ENCODE assay signal across 25 cellular contexts in genomic region chr14:23063601-23064000, GRCh38. TPM values are rescaled to one million over a fixed set of nuclear protein-coding genes. Genes with fewer than 3 reads are reported as not detected.
DNase-seq lines count a peak whose midpoint lies in the region; ATAC-seq and TF ChIP-seq lines count a peak whose summit lies in the region.
"Had no signal": no experiment of that assay in that cellular context is flagged by ENCODE, and none has a peak within 500 bp of the region (broad histone marks: within the 10 kb centered on the region; RNA-seq: fewer than 3 reads in every experiment).

No MANE protein-coding gene starts in this region.

- H3K27me3 ChIP-seq in Caco-2 (replicated peaks; ENCODE audit: control insufficient read depth, insufficient read depth, low read length), result no peaks in the 10 kb centered on the region
- H3K27me3 ChIP-seq in naive thymus-derived CD4-positive, alpha-beta T cell (ENCODE audit: control insufficient read depth in 2 of 2, insufficient read depth in 2 of 2, low read length in 2 of 2), result no peaks in the 10 kb centered on the region
- H3K27me3 ChIP-seq: Peyer's patch had no signal

- H3K4me3 Mint-ChIP-seq in Caco-2 (ENCODE audit: unreplicated experiment) (no peak overlapping the region), brain (no peak overlapping the region)
- no peak overlapping the region for H3K4me3 Mint-ChIP-seq in naive thymus-derived CD4-positive, alpha-beta T cell
- H3K4me3 Mint-ChIP-seq: T-helper 1 cell treated with Interleukin-12 subunit alpha and Interleukin-12 subunit beta and Interleukin-4 antibody, amounts not matched to agents 30 μg/mL and 1 μg/mL, for 36 hours had no signal

- H3K36me3 Mint-ChIP-seq in Caco-2 (ENCODE audit: insufficient read depth, unreplicated experiment), result peaks cover 99% of the 10 kb centered on the region
- H3K36me3 Mint-ChIP-seq in brain, result peaks cover 72% of the 10 kb centered on the region
- H3K36me3 Mint-ChIP-seq in naive thymus-derived CD4-positive, alpha-beta T cell, result peaks cover 4 to 48% (median 26%) of the 10 kb centered on the region in 5 donors

- H3K4me1 Mint-ChIP-seq in Caco-2 (ENCODE audit: low read depth, unreplicated experiment) (peaks cover 15% of the 10 kb centered on the region), brain (peaks cover 26% of the 10 kb centered on the region)
- H3K4me1 Mint-ChIP-seq in naive thymus-derived CD4-positive, alpha-beta T cell, result peaks cover 4 to 18% (median 9%) of the 10 kb centered on the region in 7 donors

- DNase-seq in Caco-2, result no peak
- DNase-seq in naive thymus-derived CD4-positive, alpha-beta T cell, result no peak
- no peak for DNase-seq in occipital lobe (lab: John Stamatoyannopoulos, UW)
- DNase-seq in NCI-H187 treated with DMSO at 0.1 percent for 48 hours (lab: John Stamatoyannopoulos, UW), result no peak
- DNase-seq in NCI-H82 treated with DMSO at 0.1 percent for 48 hours (lab: John Stamatoyannopoulos, UW; ENCODE audit: unreplicated experiment), result no peak
- DNase-seq: activated CD4-positive, alpha-beta T cell treated with anti-CD3 and anti-CD28 coated beads for 48 hours; activated gamma-delta T cell treated with Interleukin-2 at 50 U/mL for 16 hours; AML-193; CD4-positive, alpha-beta memory T cell; cortex of kidney; DMS 273 treated with DMSO at 0.1 percent for 48 hours; NCI-H1048; NCI-H1694 treated with DMSO at 0.1 percent for 48 hours; NCI-H526; stimulated activated naive CD4-positive, alpha-beta T cell had no signal

- no TSS peak for BruUV-seq in Caco-2 (replicated peaks; lab: Mats Ljungman, UMichigan)

- H3K9me3 ChIP-seq in Caco-2, result no peaks in the 10 kb centered on the region
- H3K9me3 ChIP-seq in naive thymus-derived CD4-positive, alpha-beta T cell (ENCODE audit: control insufficient read depth in 2 of 3, low read length in 3 of 3), result no peaks in the 10 kb centered on the region
- H3K9me3 ChIP-seq: Peyer's patch had no signal

- H3K4me1 ChIP-seq in Caco-2, result peaks cover 16% of the 10 kb centered on the region
- H3K4me1 ChIP-seq in naive thymus-derived CD4-positive, alpha-beta T cell (ENCODE audit: control insufficient read depth in 2 of 2, insufficient read depth in 2 of 2, low read length in 2 of 2), result peaks cover 0 to 2% of the 10 kb centered on the region in 2 donors
- H3K4me1 ChIP-seq: Peyer's patch had no signal

- H3K9me3 Mint-ChIP-seq in Caco-2 (ENCODE audit: unreplicated experiment), result no peaks in the 10 kb centered on the region
- H3K9me3 Mint-ChIP-seq in brain, result no peaks in the 10 kb centered on the region
- peaks cover 0 to 2% (median 0%) of the 10 kb centered on the region in 11 donors for H3K9me3 Mint-ChIP-seq in naive thymus-derived CD4-positive, alpha-beta T cell
- H3K9me3 Mint-ChIP-seq: CD4-positive, alpha-beta memory T cell; T-helper 1 cell treated with Interleukin-12 subunit alpha and Interleukin-12 subunit beta and Interleukin-4 antibody, amounts not matched to agents 30 μg/mL and 1 μg/mL, for 36 hours had no signal

- no peak for ATAC-seq in naive thymus-derived CD4-positive, alpha-beta T cell

- peak overlapping the region; percentile 10; the same call in 1 of the 2 replicates for H3K27ac ChIP-seq in 22Rv1
- no peak overlapping the region for H3K27ac ChIP-seq in naive thymus-derived CD4-positive, alpha-beta T cell (ENCODE audit: low read depth, low read length)
- H3K27ac ChIP-seq: Peyer's patch had no signal

- no peaks in the 10 kb centered on the region for H3K27me3 Mint-ChIP-seq in Caco-2 (ENCODE audit: insufficient read depth, unreplicated experiment)
- H3K27me3 Mint-ChIP-seq in brain, result no peaks in the 10 kb centered on the region
- H3K27me3 Mint-ChIP-seq in naive thymus-derived CD4-positive, alpha-beta T cell, result no peaks in the 10 kb centered on the region
- H3K27me3 Mint-ChIP-seq: CD4-positive, alpha-beta memory T cell had no signal

- H3K36me3 ChIP-seq in Caco-2 (ENCODE audit: control insufficient read depth, insufficient read depth, low read length), result peaks cover 14% of the 10 kb centered on the region
- peaks cover 51 to 95% (median 51%) of the 10 kb centered on the region in 3 experiments for H3K36me3 ChIP-seq in naive thymus-derived CD4-positive, alpha-beta T cell (ENCODE audit: control insufficient read depth in 2 of 3, insufficient read depth in 3 of 3, low read length in 3 of 3)

- intact Hi-C loops in Caco-2 (cut with micrococcal nuclease; ENCODE audit: unreplicated experiment), result no loop called here
- intact Hi-C loops in naive thymus-derived CD4-positive, alpha-beta T cell (cut with micrococcal nuclease), result no loop called here

- H3K4me3 ChIP-seq in Caco-2 (ENCODE audit: low read depth, low read length), result no peak overlapping the region
- H3K4me3 ChIP-seq in naive thymus-derived CD4-positive, alpha-beta T cell (ENCODE audit: low read length), result no peak overlapping the region
- H3K4me3 ChIP-seq: Peyer's patch had no signal

- H3K27ac Mint-ChIP-seq in Caco-2 (ENCODE audit: unreplicated experiment) (peak overlapping the region; percentile 75), brain (peak overlapping the region in 3 of 5 experiments; percentile 46 to 75 (median 51))
- peak overlapping the region in 5 of 9 donors; percentile 16 to 83 (median 28) for H3K27ac Mint-ChIP-seq in naive thymus-derived CD4-positive, alpha-beta T cell
- H3K27ac Mint-ChIP-seq: T-helper 1 cell treated with Interleukin-12 subunit alpha and Interleukin-12 subunit beta and Interleukin-4 antibody, amounts not matched to agents 30 μg/mL and 1 μg/mL, for 36 hours had no signal

- POLR2A ChIA-PET in Caco-2 (lab: Charles Lee), result no interaction called here
- POLR2A ChIA-PET in naive thymus-derived CD4-positive, alpha-beta T cell (lab: Charles Lee), result interaction anchor here (1.5 to 1.9 kb wide), 3 partner anchors 13 to 77 kb away, joined by 3 to 4 read pairs (median 4); no protein-coding TSS in a partner anchor

- CTCF ChIA-PET in Caco-2 (lab: Charles Lee), result interaction anchor here (1.7 kb wide), 1 partner anchor 31 kb away, joined by 3 read pairs; the partner anchor contains the start of genes ACIN1 and C14orf119
- CTCF ChIA-PET in naive thymus-derived CD4-positive, alpha-beta T cell (lab: Charles Lee), result interaction anchor here (0.7 to 12.2 kb wide), 5 partner anchors 41 to 91 kb away, joined by 3 to 264 read pairs (median 21); partner anchors contain the start of gene AJUBA

- TF ChIP-seq CTCF in 22Rv1 (IDR thresholded peaks at IDR 0.05) (no peak), Caco-2 (IDR thresholded peaks at IDR 0.05; ENCODE audit: insufficient read depth in 1 of 2, low read depth in 1 of 2, low read length in 1 of 2, severe bottlenecking in 1 of 2, unreplicated experiment in 1 of 2) (no peak), brain (conservative IDR thresholded peaks at IDR 0.05) (no peak)

RNA-seq across cellular contexts. Expression of gene CDH24, which starts 6.3 kb away (rescaled TPM):
- total RNA-seq in Caco-2 (2022) (7.9 TPM in 2 replicates), occipital lobe (10.3 TPM)
- 18.8 TPM for polyA plus RNA-seq in brain (ENCODE audit: insufficient read depth, low read depth, low replicate concordance)
- 1 to 10 TPM; 1.5 to 3.7 (median 2.1) TPM for total RNA-seq in naive thymus-derived CD4-positive, alpha-beta T cell
- polyA plus RNA-seq in naive thymus-derived CD4-positive, alpha-beta T cell, result under 1 TPM; 0.30 to 0.52 TPM

RNA-seq across cellular contexts. Expression of gene PSMB11, which starts 21.6 kb away (rescaled TPM):
- total RNA-seq in Caco-2 (2022), result not detected in 2 replicates
- not detected for polyA plus RNA-seq in brain (ENCODE audit: insufficient read depth, low read depth, low replicate concordance)
- total RNA-seq in naive thymus-derived CD4-positive, alpha-beta T cell, result 1 to 10 TPM in 1 of 5 experiments, under 1 TPM in 3, not detected in 1; 0.32 to 1.1 (median 0.66) TPM
- polyA plus RNA-seq in naive thymus-derived CD4-positive, alpha-beta T cell, result 1 to 10 TPM in 1 of 2 donors, under 1 TPM in 1; 0.70 to 1.2 TPM
- not detected for total RNA-seq in occipital lobe
- total RNA-seq: CD4-positive, alpha-beta memory T cell; LHCN-M2; lung microvascular endothelial cell; omental fat pad; Peyer's patch; renal cortical epithelial cell; temporal lobe had no signal
- polyA plus RNA-seq: adipose tissue; CD4-positive, alpha-beta memory T cell had no signal

RNA-seq across cellular contexts. Expression of gene PSMB5, which starts 28.9 kb away (rescaled TPM):
- 172 and 189 TPM in 2 replicates for total RNA-seq in Caco-2 (2022)
- 234 TPM for polyA plus RNA-seq in brain (ENCODE audit: insufficient read depth, low read depth, low replicate concordance)
- total RNA-seq in naive thymus-derived CD4-positive, alpha-beta T cell, result 10 to 100 TPM; 19.2 to 69.1 (median 32.8) TPM
- 10 to 100 TPM; 53.6 to 74.2 TPM for polyA plus RNA-seq in naive thymus-derived CD4-positive, alpha-beta T cell
- total RNA-seq in occipital lobe, result 149 TPM

RNA-seq across cellular contexts. Expression of gene ACIN1, which starts 31.3 kb away (rescaled TPM):
- total RNA-seq in Caco-2 (2022) (193 and 201 TPM in 2 replicates), occipital lobe (67.8 TPM)
- polyA plus RNA-seq in brain (ENCODE audit: insufficient read depth, low read depth, low replicate concordance), result 81.8 TPM
- total RNA-seq in naive thymus-derived CD4-positive, alpha-beta T cell, result 100 to 1,000 TPM; 222 to 360 (median 301) TPM
- 10 to 100 TPM in 1 of 2 donors, 1 to 10 TPM in 1; 8.7 to 18.6 TPM for polyA plus RNA-seq in naive thymus-derived CD4-positive, alpha-beta T cell

RNA-seq across cellular contexts. Expression of gene C14orf119, which starts 31.7 kb away (rescaled TPM):
- total RNA-seq in Caco-2 (2022) (46.3 and 52.0 TPM in 2 replicates), occipital lobe (17.9 TPM)
- polyA plus RNA-seq in brain (ENCODE audit: insufficient read depth, low read depth, low replicate concordance), result 39.9 TPM
- 10 to 100 TPM in 4 of 5 experiments, 1 to 10 TPM in 1; 6.0 to 49.9 (median 43.4) TPM for total RNA-seq in naive thymus-derived CD4-positive, alpha-beta T cell
- 100 to 1,000 TPM in 1 of 2 donors, 10 to 100 TPM in 1; 80.4 to 169 TPM for polyA plus RNA-seq in naive thymus-derived CD4-positive, alpha-beta T cell
